ENCODE assay signal across 17 cellular contexts in the genomic region with DNA sequence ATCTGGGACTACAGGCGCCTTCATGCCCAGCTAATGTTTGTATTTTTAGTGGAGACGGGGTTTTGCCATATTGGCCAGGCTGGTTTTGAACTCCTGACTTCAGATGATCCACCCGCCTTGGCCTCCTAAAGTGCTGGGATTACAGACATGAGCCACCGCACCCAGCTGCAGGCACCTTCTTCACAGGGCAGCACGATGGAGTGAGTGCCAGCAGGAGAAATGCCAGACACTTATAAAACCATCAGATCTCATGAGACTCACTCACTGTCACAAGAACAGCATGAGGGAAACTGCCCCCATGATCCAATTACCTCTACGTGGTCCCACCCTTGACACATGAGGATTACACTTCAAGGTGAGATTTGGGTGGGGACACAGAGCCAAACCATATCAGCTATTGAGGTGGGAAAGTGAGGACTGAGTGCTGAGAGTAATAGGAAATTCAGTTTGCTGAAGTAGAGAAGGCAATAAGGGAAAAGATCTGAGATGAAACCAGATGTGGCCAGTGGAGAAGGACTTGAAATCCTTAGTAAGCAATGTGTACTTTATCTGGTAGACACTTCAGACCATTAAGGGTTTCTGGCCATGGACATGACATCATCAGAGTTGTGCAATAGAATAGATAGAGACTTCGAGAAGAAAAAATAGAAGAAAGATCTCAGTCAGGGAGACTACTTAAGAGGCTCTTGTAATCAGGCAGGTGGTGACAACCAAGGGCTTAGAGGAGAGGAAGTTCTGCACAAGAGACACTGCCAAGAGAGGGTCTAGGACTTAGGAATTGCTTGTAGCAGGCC. TPM values are rescaled to one million over a fixed set of nuclear protein-coding genes. Genes with fewer than 3 reads are reported as not detected.
A peak's percentile ranks its signal among the peaks of the same experiment; 100 is the strongest.
DNase-seq lines count a peak whose midpoint lies in the region; ATAC-seq, FAIRE-seq and TF ChIP-seq lines count a peak whose summit lies in the region.
"Had no signal": no experiment of that assay in that cellular context is flagged by ENCODE, and none has a peak within 500 bp of the region (broad histone marks: within the 10 kb centered on the region; RNA-seq: fewer than 3 reads in every experiment).

No MANE protein-coding gene starts in this region.

- DNase-seq in HepG2 (ENCODE audit: low spot score) (no peak), right lobe of liver (no peak), astrocyte (ENCODE audit: low read depth) (peak; percentile 39), left lung (no peak), NCI-H146 (lab: John Stamatoyannopoulos, UW) (no peak), dedifferentiated amniotic fluid mesenchymal stem cell (ENCODE audit: extremely low spot score) (no peak)
- DNase-seq: COR-L47, Kasumi-1, NCI-H1417 treated with DMSO at 0.1 percent for 48 hours, NCI-H2029, NCI-H748 treated with DMSO at 0.1 percent for 48 hours, RPMI8226, SJCRH30 had no signal

- peaks cover 5% of the 10 kb centered on the region for H3K4me1 Mint-ChIP-seq in astrocyte (ENCODE audit: low read depth, unreplicated experiment)
- H3K4me1 Mint-ChIP-seq in activated T-helper 17 cell treated with anti-CD3 and anti-CD28 coated beads, Interleukin-2, amount 50 U/mL, for 72 hours = no peaks in the 10 kb centered on the region
- H3K4me1 Mint-ChIP-seq: CD14-positive monocyte had no signal

- no peak for TF ChIP-seq POLR2A in HepG2 (IDR thresholded peaks at IDR 0.05; ENCODE audit: insufficient read depth in 1 of 2, low read depth in 2 of 2, low read length in 2 of 2)
- no peak for TF ChIP-seq POLR2A in right lobe of liver (IDR thresholded peaks at IDR 0.05)

- CTCF ChIA-PET in HepG2 (lab: Yijun Ruan, JAX; ENCODE audit: low intra/inter-chr PET ratio, low total read pairs) = no interaction called here

- TF ChIP-seq RAD21 in HepG2 (CRISPR knock-in tag; IDR thresholded peaks at IDR 0.05) = no peak

- BruUV-seq in HepG2 (replicated peaks; lab: Mats Ljungman, UMichigan) = no TSS peak

- intact Hi-C loops in HepG2 (cut with micrococcal nuclease; ENCODE audit: unreplicated experiment) = no loop called here
- intact Hi-C loops in right lobe of liver (cut with DNase I) = no loop called here
- intact Hi-C loops in left lung (cut with DNase I) = no loop called here

- H3K27ac ChIP-seq in HepG2 (ENCODE audit: extremely low read length, insufficient read depth, low read length) (no peak overlapping the region), right lobe of liver (no peak overlapping the region), astrocyte (ENCODE audit: low read depth, low read length) (no peak overlapping the region), left lung (no peak overlapping the region)
- H3K27ac ChIP-seq: SJCRH30 had no signal

- H3K36me3 ChIP-seq in HepG2 (replicated peaks in 1 of 2; ENCODE audit: control insufficient read depth in 1 of 2, insufficient read depth in 2 of 2, low read length in 2 of 2) (no peaks in the 10 kb centered on the region), right lobe of liver (no peaks in the 10 kb centered on the region), astrocyte (ENCODE audit: insufficient read depth, low read length) (no peaks in the 10 kb centered on the region), left lung (no peaks in the 10 kb centered on the region)
- H3K36me3 ChIP-seq: SJCRH30 had no signal

- peaks cover 4% of the 10 kb centered on the region for H3K9me3 Mint-ChIP-seq in astrocyte (ENCODE audit: unreplicated experiment)
- no peaks in the 10 kb centered on the region for H3K9me3 Mint-ChIP-seq in activated T-helper 17 cell treated with anti-CD3 and anti-CD28 coated beads, Interleukin-2, amount 50 U/mL, for 72 hours

- 2% methylated on average over 4 of the region's 7 CpGs for WGBS in HepG2 (ENCODE audit: low lambda C conversion rate)
- 47% methylated on average over 5 of the region's 7 CpGs for WGBS in right lobe of liver (ENCODE audit: insufficient coverage, low coverage, low lambda C conversion rate, missing lambda C conversion rate)

- H3K36me3 Mint-ChIP-seq in astrocyte (ENCODE audit: low read depth, unreplicated experiment) = no peaks in the 10 kb centered on the region
- no peaks in the 10 kb centered on the region for H3K36me3 Mint-ChIP-seq in activated T-helper 17 cell treated with anti-CD3 and anti-CD28 coated beads, Interleukin-2, amount 50 U/mL, for 72 hours (ENCODE audit: low read depth)
- H3K36me3 Mint-ChIP-seq: CD14-positive monocyte had no signal

- H3K27me3 ChIP-seq in HepG2 (ENCODE audit: control insufficient read depth in 1 of 2, insufficient read depth in 2 of 2, low read length in 2 of 2) (no peaks in the 10 kb centered on the region), right lobe of liver (no peaks in the 10 kb centered on the region), astrocyte (ENCODE audit: insufficient read depth, low read length) (no peaks in the 10 kb centered on the region), left lung (no peaks in the 10 kb centered on the region)
- H3K27me3 ChIP-seq: SJCRH30 had no signal

- H3K9ac ChIP-seq in HepG2 (ENCODE audit: insufficient read depth, low read depth, low read length) (no peak overlapping the region), astrocyte (ENCODE audit: low read length) (no peak overlapping the region)

- TF ChIP-seq EP300 in HepG2 (IDR thresholded peaks at IDR 0.05; ENCODE audit: low read depth in 2 of 2, low read length in 2 of 2) (no peak), HepG2 (CRISPR knock-in tag; IDR thresholded peaks at IDR 0.05; ENCODE audit: borderline replicate concordance) (no peak)

- ATAC-seq in HepG2 (no peak), right lobe of liver (no peak), left lung (peak; percentile 48)
- no peak for ATAC-seq in activated T-helper 17 cell treated with anti-CD3 and anti-CD28 coated beads, Interleukin-2, amount 50 U/mL, for 72 hours (replicated peaks)

- peaks cover 5% of the 10 kb centered on the region for H3K27me3 Mint-ChIP-seq in astrocyte (ENCODE audit: low read depth, unreplicated experiment)
- H3K27me3 Mint-ChIP-seq in activated T-helper 17 cell treated with anti-CD3 and anti-CD28 coated beads, Interleukin-2, amount 50 U/mL, for 72 hours = peaks cover 10% of the 10 kb centered on the region

- POLR2A ChIA-PET in HepG2 (lab: Yijun Ruan, JAX) = no interaction called here

- no peak for TF ChIP-seq CTCF in HepG2 (CRISPR knock-in tag; IDR thresholded peaks at IDR 0.05)
- TF ChIP-seq CTCF in right lobe of liver (IDR thresholded peaks at IDR 0.05) = no peak
- TF ChIP-seq CTCF in astrocyte (IDR thresholded peaks at IDR 0.05; ENCODE audit: insufficient read depth, low read depth, low read length) = no peak
- no peak for TF ChIP-seq CTCF in left lung (IDR thresholded peaks at IDR 0.05)

- H3K4me2 ChIP-seq in HepG2 (ENCODE audit: low read depth, low read length) (no peak overlapping the region), astrocyte (ENCODE audit: low read length) (no peak overlapping the region)

- in situ Hi-C loops in HepG2 (cut with HindIII; ENCODE audit: extremely low pct_ligation_motif_present, low pct_unique_long_range_greater_than_20kb) = no loop called here

- FAIRE-seq in HepG2 (lab: Jason Lieb, UNC) = no peak
- no peak for FAIRE-seq in astrocyte (lab: Jason Lieb, UNC)
- FAIRE-seq: H1 had no signal

- H3K79me2 ChIP-seq in HepG2 (ENCODE audit: insufficient read depth, low read length) (no peaks in the 10 kb centered on the region), astrocyte (ENCODE audit: insufficient read depth, low read length) (no peaks in the 10 kb centered on the region)

- H3K4me3 ChIP-seq in HepG2 (replicated peaks in 1 of 3; ENCODE audit: insufficient read depth in 1 of 3, low read depth in 2 of 3, low read length in 3 of 3) (no peak overlapping the region), right lobe of liver (no peak overlapping the region), astrocyte (ENCODE audit: insufficient read depth, low read depth, low read length) (no peak overlapping the region), left lung (no peak overlapping the region)
- H3K4me3 ChIP-seq: SJCRH30 had no signal

- H3K4me3 Mint-ChIP-seq in astrocyte (ENCODE audit: unreplicated experiment) = no peak overlapping the region
- H3K4me3 Mint-ChIP-seq in activated T-helper 17 cell treated with anti-CD3 and anti-CD28 coated beads, Interleukin-2, amount 50 U/mL, for 72 hours = no peak overlapping the region
- H3K4me3 Mint-ChIP-seq: CD14-positive monocyte had no signal

- H3K27ac Mint-ChIP-seq in astrocyte (ENCODE audit: unreplicated experiment) = no peak overlapping the region
- no peak overlapping the region for H3K27ac Mint-ChIP-seq in activated T-helper 17 cell treated with anti-CD3 and anti-CD28 coated beads, Interleukin-2, amount 50 U/mL, for 72 hours
- H3K27ac Mint-ChIP-seq: CD14-positive monocyte had no signal

- H3K4me1 ChIP-seq in HepG2 (ENCODE audit: insufficient read depth, low read length) (no peaks in the 10 kb centered on the region), right lobe of liver (peaks cover 0 to 7% (median 0%) of the 10 kb centered on the region in 4 donors), astrocyte (ENCODE audit: insufficient read depth, low read length) (peaks cover 6% of the 10 kb centered on the region), left lung (peaks cover 0 to 4% of the 10 kb centered on the region in 2 donors)

- H4K20me1 ChIP-seq in HepG2 (ENCODE audit: insufficient read depth, low read length) (no peaks in the 10 kb centered on the region), astrocyte (ENCODE audit: insufficient read depth, low read length) (no peaks in the 10 kb centered on the region)

- H2AFZ ChIP-seq in HepG2 (ENCODE audit: low read length) (no peak overlapping the region), astrocyte (ENCODE audit: low read depth, low read length) (no peak overlapping the region)

- H3K9me3 ChIP-seq in HepG2 (ENCODE audit: low read length) = no peaks in the 10 kb centered on the region
- no peaks in the 10 kb centered on the region for H3K9me3 ChIP-seq in right lobe of liver
- H3K9me3 ChIP-seq in astrocyte (ENCODE audit: insufficient read depth, low read depth, low read length) = no peaks in the 10 kb centered on the region
- no peaks in the 10 kb centered on the region for H3K9me3 ChIP-seq in left lung
- H3K9me3 ChIP-seq: SJCRH30 had no signal

RNA-seq across cellular contexts. Expression of a gene that starts 18.1 kb away (rescaled TPM):
- total RNA-seq in HepG2 (2016; rRNA removed; fragmentation: Illumina TruSeq; extraction: Trizol) (not detected in 2 replicates), right lobe of liver (not detected), astrocyte (not detected in 2 replicates), left lung (1 to 10 TPM; 1.1 to 1.4 TPM)
- not detected in 2 replicates for total RNA-seq in HepG2 (2016; cell fraction: cytosol; rRNA removed; fragmentation: Illumina TruSeq; extraction: Trizol; ENCODE audit: low read depth)
- total RNA-seq in HepG2 (2016; cell fraction: insoluble cytoplasmic fraction; rRNA removed; fragmentation: Illumina TruSeq; extraction: Trizol) = not detected in 2 replicates
- total RNA-seq in HepG2 (2016; cell fraction: membrane; rRNA removed; fragmentation: Illumina TruSeq; extraction: Trizol) = not detected in 2 replicates
- not detected in 2 replicates for total RNA-seq in HepG2 (2016; cell fraction: nucleus; rRNA removed; fragmentation: Illumina TruSeq; extraction: Trizol)
- polyA plus RNA-seq in HepG2 (2011; rRNA removed) = not detected in 2 replicates
- not detected in 2 replicates for polyA plus RNA-seq in HepG2 (2011; cell fraction: cytosol; rRNA removed)
- polyA plus RNA-seq in HepG2 (2011; cell fraction: nucleus; rRNA removed) = not detected in 2 replicates
- polyA plus RNA-seq in HepG2 (2012) = not detected in 2 replicates
- polyA plus RNA-seq in HepG2 (2016; cell fraction: cytosol; fragmentation: Illumina TruSeq; extraction: Trizol; ENCODE audit: low read depth) = not detected in 2 replicates
- polyA plus RNA-seq in HepG2 (2016; cell fraction: insoluble cytoplasmic fraction; fragmentation: Illumina TruSeq; extraction: Trizol; ENCODE audit: low read depth) = not detected in 2 replicates
- polyA plus RNA-seq in HepG2 (2016; cell fraction: membrane; fragmentation: Illumina TruSeq; extraction: Trizol; ENCODE audit: low read depth) = not detected in 2 replicates
- polyA plus RNA-seq in HepG2 (2016; cell fraction: nucleus; fragmentation: Illumina TruSeq; extraction: Trizol; ENCODE audit: insufficient read depth, low read depth) = not detected in 2 replicates
- polyA minus RNA-seq in HepG2 (2011; rRNA and poly(A)+ RNA removed; ENCODE audit: low replicate concordance) = not detected in 2 replicates
- polyA minus RNA-seq in HepG2 (2011; cell fraction: cytosol; rRNA and poly(A)+ RNA removed) = not detected in 2 replicates
- not detected in 2 replicates for polyA minus RNA-seq in HepG2 (2011; cell fraction: nucleus; rRNA and poly(A)+ RNA removed)
- not detected for total RNA-seq in activated T-helper 17 cell treated with anti-CD3 and anti-CD28 coated beads, Interleukin-2, amount 50 U/mL, for 72 hours
- total RNA-seq: H1, NCI-H460 had no signal
- polyA plus RNA-seq: CD14-positive monocyte, H1 had no signal
